22 cellular contexts compared by ENCODE assay signal in the genomic region with DNA sequence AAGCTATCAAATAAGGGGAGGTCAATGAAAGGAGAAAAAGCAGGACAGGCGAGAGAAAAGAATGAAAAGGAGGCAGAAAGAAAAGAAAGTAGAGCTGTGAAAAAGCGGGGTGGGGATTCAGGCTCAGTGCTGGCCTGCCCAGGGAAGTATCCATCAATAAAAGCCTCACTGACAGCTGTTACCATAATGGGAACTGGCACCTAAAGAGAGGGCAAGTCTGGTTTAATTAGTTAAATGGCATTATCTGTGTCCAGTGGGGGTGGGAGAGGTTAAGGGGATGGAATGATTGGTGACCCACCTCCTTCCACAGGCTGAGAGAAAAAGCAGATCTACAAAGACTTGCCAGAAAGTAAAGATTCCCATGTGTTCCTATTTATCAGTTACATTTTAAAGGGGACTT. TPM values are rescaled to one million over a fixed set of nuclear protein-coding genes. Genes with fewer than 3 reads are reported as not detected.
DNase-seq lines count a peak whose midpoint lies in the region; TF ChIP-seq lines count a peak whose summit lies in the region.
"Had no signal": no experiment of that assay in that cellular context is flagged by ENCODE, and none has a peak within 500 bp of the region (broad histone marks: within the 10 kb centered on the region; RNA-seq: fewer than 3 reads in every experiment).

No MANE protein-coding gene starts in this region.

- TF ChIP-seq CTCF in A673 (conservative IDR thresholded peaks at IDR 0.05; ENCODE audit: low read depth, low read length) (no peak), brain (conservative IDR thresholded peaks at IDR 0.05) (no peak), neural crest cell (conservative IDR thresholded peaks at IDR 0.05) (no peak), GM20000 (IDR thresholded peaks at IDR 0.05; ENCODE audit: extremely low read depth, missing control alignments) (no peak)

- intact Hi-C loops in A673 (cut with micrococcal nuclease; ENCODE audit: unreplicated experiment), result no loop called here

- H3K27me3 Mint-ChIP-seq in brain (no peaks in the 10 kb centered on the region), neural crest cell (ENCODE audit: low read depth) (no peaks in the 10 kb centered on the region)

- POLR2A ChIA-PET in A673 (lab: Charles Lee; ENCODE audit: low non-redundant PET), result no interaction called here

- CTCF ChIA-PET in A673 (lab: Charles Lee), result no interaction called here

- H3K27ac Mint-ChIP-seq in brain, result peak overlapping the region in 3 of 5 experiments; percentile 5 to 44 (median 22)
- H3K27ac Mint-ChIP-seq in neural crest cell (ENCODE audit: unreplicated experiment), result peak overlapping the region; percentile 44
- H3K27ac Mint-ChIP-seq: CD4-positive, alpha-beta T cell had no signal

- peaks cover 5% of the 10 kb centered on the region for H3K4me1 ChIP-seq in A673 (ENCODE audit: insufficient read depth, low read length, poor library complexity, severe bottlenecking)
- H3K4me1 ChIP-seq: BLaER1 treated with 17β-estradiol and CSF1 and Interleukin-3, amounts not matched to agents 10 nM and 100 nM; SJCRH30 had no signal

- H3K4me3 Mint-ChIP-seq in brain (peak overlapping the region in 1 of 5 experiments; percentile 36), neural crest cell (peak overlapping the region; percentile 25)
- H3K4me3 Mint-ChIP-seq: CD4-positive, alpha-beta T cell had no signal

- H3K27ac ChIP-seq in A673 (ENCODE audit: low read depth, low read length, poor library complexity, severe bottlenecking), result peak overlapping the region; percentile 1
- H3K27ac ChIP-seq: BLaER1 treated with 17β-estradiol and CSF1 and Interleukin-3, amounts not matched to agents 10 nM and 100 nM; KMS-11; PC-9; SJCRH30 had no signal

- H3K4me1 Mint-ChIP-seq in brain (peaks cover 44% of the 10 kb centered on the region), neural crest cell (peaks cover 67% of the 10 kb centered on the region)

- no peaks in the 10 kb centered on the region for H3K27me3 ChIP-seq in A673 (replicated peaks; ENCODE audit: insufficient read depth, low read depth, low read length, poor library complexity)
- H3K27me3 ChIP-seq: BLaER1 treated with 17β-estradiol and CSF1 and Interleukin-3, amounts not matched to agents 10 nM and 100 nM; SJCRH30 had no signal

- H3K9me3 Mint-ChIP-seq in brain (peaks cover 0 to 2% (median 0%) of the 10 kb centered on the region in 5 experiments), neural crest cell (no peaks in the 10 kb centered on the region)
- H3K9me3 Mint-ChIP-seq: CD4-positive, alpha-beta T cell had no signal

- no peak overlapping the region for H3K4me3 ChIP-seq in A673 (ENCODE audit: low read depth, low read length, poor library complexity, severe bottlenecking)
- H3K4me3 ChIP-seq: BLaER1 treated with 17β-estradiol and CSF1 and Interleukin-3, amounts not matched to agents 10 nM and 100 nM; PC-9; SJCRH30 had no signal

- no peak for DNase-seq in A673 (ENCODE audit: low spot score)
- peak; percentile 9 for DNase-seq in NCI-H69 (lab: John Stamatoyannopoulos, UW)
- no peak for DNase-seq in neural crest cell (ENCODE audit: low read depth, low spot score)
- no peak for DNase-seq in NCI-H1436 treated with DMSO at 0.1 percent for 48 hours (lab: John Stamatoyannopoulos, UW)
- no peak for DNase-seq in NCI-H1417 (lab: John Stamatoyannopoulos, UW)
- no peak for DNase-seq in stimulated activated CD4-positive, alpha-beta T cell treated with anti-CD3 and anti-CD28 coated beads, Interleukin-4, amount 100 ng/mL, for 4 hours
- DNase-seq in GM20000 (ENCODE audit: low spot score), result no peak
- DNase-seq: AML-193; CD4-positive, alpha-beta T cell; IMR-90; MM.1S; NCI-H1417 treated with DMSO at 0.1 percent for 48 hours; NCI-H187; NCI-H2081 treated with DMSO at 0.1 percent for 48 hours; NCI-H2171; NCI-H226; NCI-H510A; PC-9; SJCRH30 had no signal

- peaks cover 30% of the 10 kb centered on the region for H3K36me3 ChIP-seq in A673 (ENCODE audit: insufficient read depth, low read length, poor library complexity, severe bottlenecking)
- H3K36me3 ChIP-seq: BLaER1 treated with 17β-estradiol and CSF1 and Interleukin-3, amounts not matched to agents 10 nM and 100 nM; SJCRH30 had no signal

- no TSS peak for BruUV-seq in A673 (replicated peaks; lab: Mats Ljungman, UMichigan)

- H3K9me3 ChIP-seq in A673 (ENCODE audit: low read depth, low read length, poor library complexity, severe bottlenecking), result no peaks in the 10 kb centered on the region
- H3K9me3 ChIP-seq: BLaER1 treated with 17β-estradiol and CSF1 and Interleukin-3, amounts not matched to agents 10 nM and 100 nM; SJCRH30 had no signal

- H3K36me3 Mint-ChIP-seq in brain (peaks cover 31% of the 10 kb centered on the region), neural crest cell (ENCODE audit: low read depth) (peaks cover 27% of the 10 kb centered on the region)

RNA-seq across cellular contexts. Expression of gene SALL2, which starts 7.4 kb away (rescaled TPM):
- total RNA-seq in A673 (2021) (149 and 157 TPM in 2 replicates), neural crest cell (160 and 164 TPM in 2 replicates)
- 77.2 TPM for polyA plus RNA-seq in brain (ENCODE audit: insufficient read depth, low read depth, low replicate concordance)

RNA-seq across cellular contexts. Expression of gene METTL3, which starts 7.6 kb away (rescaled TPM):
- total RNA-seq in A673 (2021), result 93.0 and 96.3 TPM in 2 replicates
- 33.2 TPM for polyA plus RNA-seq in brain (ENCODE audit: insufficient read depth, low read depth, low replicate concordance)
- total RNA-seq in neural crest cell, result 90.7 and 96.6 TPM in 2 replicates

RNA-seq across cellular contexts. Expression of gene TOX4, which starts 41.7 kb away (rescaled TPM):
- total RNA-seq in A673 (2021), result 84.7 and 86.8 TPM in 2 replicates
- polyA plus RNA-seq in brain (ENCODE audit: insufficient read depth, low read depth, low replicate concordance), result 101 TPM
- 59.7 and 64.3 TPM in 2 replicates for total RNA-seq in neural crest cell

RNA-seq across cellular contexts. Expression of gene RAB2B, which starts 42.0 kb away (rescaled TPM):
- total RNA-seq in A673 (2021), result 31.9 and 37.1 TPM in 2 replicates
- polyA plus RNA-seq in brain (ENCODE audit: insufficient read depth, low read depth, low replicate concordance), result 49.6 TPM
- total RNA-seq in neural crest cell, result 30.2 and 31.6 TPM in 2 replicates
